Comparison of ENCODE assay signal across 24 cellular contexts in genomic region chr2:10354399-10354798, GRCh38. TPM values are rescaled to one million over a fixed set of nuclear protein-coding genes. Genes with fewer than 3 reads are reported as not detected.
A peak's percentile ranks its signal among the peaks of the same experiment; 100 is the strongest.
DNase-seq lines count a peak whose midpoint lies in the region; ATAC-seq and TF ChIP-seq lines count a peak whose summit lies in the region.
"Had no signal": no experiment of that assay in that cellular context is flagged by ENCODE, and none has a peak within 500 bp of the region (broad histone marks: within the 10 kb centered on the region; RNA-seq: fewer than 3 reads in every experiment).

No MANE protein-coding gene starts in this region.

- no peak for TF ChIP-seq CTCF in CD8-positive, alpha-beta T cell (IDR thresholded peaks at IDR 0.05)
- no peak for TF ChIP-seq CTCF in endothelial cell (IDR thresholded peaks at IDR 0.05; ENCODE audit: unreplicated experiment)

- H3K79me1 ChIP-seq in trophoblast cell (ENCODE audit: low read length): no peaks in the 10 kb centered on the region

- POLR2A ChIA-PET in activated CD4-positive, alpha-beta T cell treated with anti-CD3 and anti-CD28 coated beads, Interleukin-2, amount 10 ng/mL, durations not matched to agents 7 days and 5 days (lab: Charles Lee): no interaction called here
- POLR2A ChIA-PET in CD8-positive, alpha-beta T cell (lab: Charles Lee): no interaction called here

- peaks cover 6% of the 10 kb centered on the region for H3K36me3 ChIP-seq in CD8-positive, alpha-beta T cell (ENCODE audit: insufficient read depth, low read length)
- no peaks in the 10 kb centered on the region for H3K36me3 ChIP-seq in trophoblast cell (ENCODE audit: control insufficient read depth in 1 of 2, insufficient read depth in 2 of 2, low read length in 2 of 2)

- peaks cover 25% of the 10 kb centered on the region for H3K4me1 ChIP-seq in CD8-positive, alpha-beta T cell (ENCODE audit: insufficient read depth, low read length)
- H3K4me1 ChIP-seq in trophoblast cell (ENCODE audit: control insufficient read depth in 1 of 2, insufficient read depth in 2 of 2, low read length in 2 of 2): peaks cover 9 to 20% of the 10 kb centered on the region in 2 experiments

- no peak overlapping the region for H2AFZ ChIP-seq in trophoblast cell (ENCODE audit: insufficient read depth, low read length, poor library complexity)

- H3K79me2 ChIP-seq in trophoblast cell (ENCODE audit: control insufficient read depth, insufficient read depth, low read length, poor library complexity): no peaks in the 10 kb centered on the region

- peaks cover 30% of the 10 kb centered on the region for H3K4me1 Mint-ChIP-seq in activated CD4-positive, alpha-beta T cell treated with anti-CD3 and anti-CD28 coated beads, Interleukin-2, amount 10 ng/mL, durations not matched to agents 7 days and 5 days
- peaks cover 33% of the 10 kb centered on the region for H3K4me1 Mint-ChIP-seq in activated CD4-positive, alpha-beta T cell treated with anti-CD3 and anti-CD28 coated beads, Interleukin-2, amount 10 ng/mL, durations not matched to agents 24 days and 14 days
- H3K4me1 Mint-ChIP-seq in CD8-positive, alpha-beta T cell (ENCODE audit: low read depth): peaks cover 59% of the 10 kb centered on the region
- H3K4me1 Mint-ChIP-seq in endothelial cell (ENCODE audit: unreplicated experiment): peaks cover 18% of the 10 kb centered on the region

- H3K36me3 Mint-ChIP-seq in activated CD4-positive, alpha-beta T cell treated with anti-CD3 and anti-CD28 coated beads, Interleukin-2, amount 10 ng/mL, durations not matched to agents 7 days and 5 days (ENCODE audit: low read depth): peaks cover 13% of the 10 kb centered on the region
- peaks cover 11% of the 10 kb centered on the region for H3K36me3 Mint-ChIP-seq in activated CD4-positive, alpha-beta T cell treated with anti-CD3 and anti-CD28 coated beads, Interleukin-2, amount 10 ng/mL, durations not matched to agents 24 days and 14 days (ENCODE audit: low read depth)
- H3K36me3 Mint-ChIP-seq in CD8-positive, alpha-beta T cell: peaks cover 38% of the 10 kb centered on the region
- peaks cover 12% of the 10 kb centered on the region for H3K36me3 Mint-ChIP-seq in endothelial cell (ENCODE audit: low read depth, unreplicated experiment)

- no peak overlapping the region for H3K9ac ChIP-seq in trophoblast cell (ENCODE audit: low read length)

- no peak overlapping the region for H2BK5ac ChIP-seq in trophoblast cell (ENCODE audit: low read depth, low read length, poor library complexity)

- no peak overlapping the region for H3K18ac ChIP-seq in trophoblast cell (ENCODE audit: low read length)

- H3K4ac ChIP-seq in trophoblast cell (ENCODE audit: low read depth, low read length): no peak overlapping the region

- intact Hi-C loops in activated CD4-positive, alpha-beta T cell treated with anti-CD3 and anti-CD28 coated beads, Interleukin-2, amount 10 ng/mL, durations not matched to agents 24 days and 14 days (cut with micrococcal nuclease): no loop called here
- intact Hi-C loops in CD8-positive, alpha-beta T cell (cut with DNase I, micrococcal nuclease): no loop called here
- intact Hi-C loops in left ventricle myocardium superior (cut with micrococcal nuclease): no loop called here

- no peak overlapping the region for H4K8ac ChIP-seq in trophoblast cell (ENCODE audit: low read depth, low read length)

- peak overlapping the region; percentile 57 for H3K27ac Mint-ChIP-seq in activated CD4-positive, alpha-beta T cell treated with anti-CD3 and anti-CD28 coated beads, Interleukin-2, amount 10 ng/mL, durations not matched to agents 7 days and 5 days
- H3K27ac Mint-ChIP-seq in activated CD4-positive, alpha-beta T cell treated with anti-CD3 and anti-CD28 coated beads, Interleukin-2, amount 10 ng/mL, durations not matched to agents 24 days and 14 days: no peak overlapping the region
- H3K27ac Mint-ChIP-seq in CD8-positive, alpha-beta T cell: peak overlapping the region; percentile 81
- H3K27ac Mint-ChIP-seq in endothelial cell (ENCODE audit: unreplicated experiment): no peak overlapping the region
- H3K27ac Mint-ChIP-seq: HFFc6 had no signal

- H4K12ac ChIP-seq in trophoblast cell (ENCODE audit: low read depth, low read length): no peak overlapping the region

- no peak overlapping the region for H3K4me3 Mint-ChIP-seq in activated CD4-positive, alpha-beta T cell treated with anti-CD3 and anti-CD28 coated beads, Interleukin-2, amount 10 ng/mL, durations not matched to agents 7 days and 5 days
- H3K4me3 Mint-ChIP-seq in activated CD4-positive, alpha-beta T cell treated with anti-CD3 and anti-CD28 coated beads, Interleukin-2, amount 10 ng/mL, durations not matched to agents 24 days and 14 days: no peak overlapping the region
- no peak overlapping the region for H3K4me3 Mint-ChIP-seq in CD8-positive, alpha-beta T cell
- H3K4me3 Mint-ChIP-seq in endothelial cell (ENCODE audit: unreplicated experiment): peak overlapping the region; percentile 13
- H3K4me3 Mint-ChIP-seq: HFFc6 had no signal

- no peak for DNase-seq in activated CD4-positive, alpha-beta T cell treated with anti-CD3 and anti-CD28 coated beads, Interleukin-2, amount 10 ng/mL, durations not matched to agents 7 days and 5 days
- DNase-seq in activated CD4-positive, alpha-beta T cell treated with anti-CD3 and anti-CD28 coated beads, Interleukin-2, amount 10 ng/mL, durations not matched to agents 24 days and 14 days: no peak
- no peak for DNase-seq in CD8-positive, alpha-beta T cell
- DNase-seq in endothelial cell (ENCODE audit: low spot score) (no peak), trophoblast cell (peak; percentile 53 to 73), DMS53 treated with DMSO at 0.1 percent for 48 hours (lab: John Stamatoyannopoulos, UW; ENCODE audit: unreplicated experiment) (no peak), left ventricle myocardium superior (no peak)
- DNase-seq: 8988T; Calu3; CD4-positive, alpha-beta memory T cell; EL; H7; HFFc6; KG1; NCI-H1417; NCI-H187 treated with DMSO at 0.1 percent for 48 hours; NCI-H226; NCI-H524; NCI-H82; PC-3; RPMI8226; SHP77 treated with DMSO at 0.1 percent for 48 hours had no signal

- H2BK12ac ChIP-seq in trophoblast cell (ENCODE audit: low read length): no peak overlapping the region

- no peak overlapping the region for H4K91ac ChIP-seq in trophoblast cell (ENCODE audit: low read depth, low read length)

- no CpG with 5 or more reads among the region's 10 CpGs for WGBS in trophoblast cell (ENCODE audit: extremely low coverage, insufficient coverage, insufficient read length)

- no peaks in the 10 kb centered on the region for H3K9me3 Mint-ChIP-seq in activated CD4-positive, alpha-beta T cell treated with anti-CD3 and anti-CD28 coated beads, Interleukin-2, amount 10 ng/mL, durations not matched to agents 7 days and 5 days
- H3K9me3 Mint-ChIP-seq in activated CD4-positive, alpha-beta T cell treated with anti-CD3 and anti-CD28 coated beads, Interleukin-2, amount 10 ng/mL, durations not matched to agents 24 days and 14 days: no peaks in the 10 kb centered on the region
- H3K9me3 Mint-ChIP-seq in CD8-positive, alpha-beta T cell: no peaks in the 10 kb centered on the region
- no peaks in the 10 kb centered on the region for H3K9me3 Mint-ChIP-seq in endothelial cell (ENCODE audit: unreplicated experiment)
- H3K9me3 Mint-ChIP-seq: CD4-positive, alpha-beta memory T cell; HFFc6 had no signal

- no peak overlapping the region for H3K4me2 ChIP-seq in trophoblast cell (ENCODE audit: low read length)

- no peak overlapping the region for H3K23ac ChIP-seq in trophoblast cell (ENCODE audit: low read length)

- no peak overlapping the region for H3K4me3 ChIP-seq in CD8-positive, alpha-beta T cell (ENCODE audit: low read depth, low read length)
- H3K4me3 ChIP-seq in trophoblast cell (ENCODE audit: low read depth, low read length): no peak overlapping the region

- no peak for ATAC-seq in CD8-positive, alpha-beta T cell
- no peak for ATAC-seq in GM18907 (IDR thresholded peaks at IDR 0.05; ENCODE audit: unreplicated experiment)
- ATAC-seq in left ventricle myocardium superior: no peak
- ATAC-seq: HepG2, PC-3 had no signal

- no peak overlapping the region for H2BK120ac ChIP-seq in trophoblast cell (ENCODE audit: insufficient read depth, low read length, poor library complexity)

- H3K27me3 Mint-ChIP-seq in activated CD4-positive, alpha-beta T cell treated with anti-CD3 and anti-CD28 coated beads, Interleukin-2, amount 10 ng/mL, durations not matched to agents 7 days and 5 days: no peaks in the 10 kb centered on the region
- no peaks in the 10 kb centered on the region for H3K27me3 Mint-ChIP-seq in activated CD4-positive, alpha-beta T cell treated with anti-CD3 and anti-CD28 coated beads, Interleukin-2, amount 10 ng/mL, durations not matched to agents 24 days and 14 days
- H3K27me3 Mint-ChIP-seq in CD8-positive, alpha-beta T cell (ENCODE audit: low read depth): no peaks in the 10 kb centered on the region
- H3K27me3 Mint-ChIP-seq in endothelial cell (ENCODE audit: unreplicated experiment): peaks cover 5% of the 10 kb centered on the region
- H3K27me3 Mint-ChIP-seq: CD4-positive, alpha-beta memory T cell had no signal

- H3K27ac ChIP-seq in CD8-positive, alpha-beta T cell (ENCODE audit: low read depth, low read length): no peak overlapping the region
- peak overlapping the region; percentile 3 for H3K27ac ChIP-seq in trophoblast cell (ENCODE audit: low read depth, low read length)

- CTCF ChIA-PET in activated CD4-positive, alpha-beta T cell treated with anti-CD3 and anti-CD28 coated beads, Interleukin-2, amount 10 ng/mL, durations not matched to agents 7 days and 5 days (lab: Charles Lee): interaction anchor here (0.7 kb wide), 1 partner anchor 12 kb away, joined by 3 read pairs; no protein-coding TSS in a partner anchor
- CTCF ChIA-PET in CD8-positive, alpha-beta T cell (lab: Charles Lee): interaction anchor here (0.7 kb wide), 1 partner anchor 228 kb away, joined by 3 read pairs; no protein-coding TSS in a partner anchor

- no peak overlapping the region for H3K14ac ChIP-seq in trophoblast cell (ENCODE audit: low read length)

- H3K9me3 ChIP-seq in CD8-positive, alpha-beta T cell (ENCODE audit: low read length): no peaks in the 10 kb centered on the region
- H3K9me3 ChIP-seq in trophoblast cell (ENCODE audit: insufficient read depth, low read depth, low read length): no peaks in the 10 kb centered on the region

- no peaks in the 10 kb centered on the region for H3K27me3 ChIP-seq in CD8-positive, alpha-beta T cell (ENCODE audit: insufficient read depth, low read length)
- H3K27me3 ChIP-seq in trophoblast cell (ENCODE audit: insufficient read depth, low read length): no peaks in the 10 kb centered on the region

- H2AK5ac ChIP-seq in trophoblast cell (ENCODE audit: low read length): no peak overlapping the region

RNA-seq across cellular contexts. Expression of gene HPCAL1, which starts 51.7 kb away (rescaled TPM):
- total RNA-seq in activated CD4-positive, alpha-beta T cell treated with anti-CD3 and anti-CD28 coated beads, Interleukin-2, amount 10 ng/mL, durations not matched to agents 7 days and 5 days: 10 to 100 TPM; 61.6 to 63.6 TPM
- total RNA-seq in activated CD4-positive, alpha-beta T cell treated with anti-CD3 and anti-CD28 coated beads, Interleukin-2, amount 10 ng/mL, durations not matched to agents 24 days and 14 days: 77.1 and 82.8 TPM in 2 replicates
- 10 to 100 TPM; 25.0 to 25.6 TPM for total RNA-seq in CD8-positive, alpha-beta T cell
- total RNA-seq in endothelial cell (ENCODE audit: unreplicated experiment) (34.6 TPM), left ventricle myocardium superior (40.5 TPM)
- 124 and 139 TPM in 2 replicates for polyA plus RNA-seq in trophoblast cell (2013)

Comparison
In these comparisons a context has a peak if more than half of its experiments do, and no peak if none do; other contexts are left out.
1. H3K27ac Mint-ChIP-seq: peak in activated CD4-positive, alpha-beta T cell treated with anti-CD3 and anti-CD28 coated beads, Interleukin-2, amount 10 ng/mL, durations not matched to agents 7 days and 5 days (single experiment) and CD8-positive, alpha-beta T cell (single experiment); none in activated CD4-positive, alpha-beta T cell treated with anti-CD3 and anti-CD28 coated beads, Interleukin-2, amount 10 ng/mL, durations not matched to agents 24 days and 14 days (single experiment) and endothelial cell (single experiment).
2. DNase-seq: peak in trophoblast cell (2 of 2); none in activated CD4-positive, alpha-beta T cell treated with anti-CD3 and anti-CD28 coated beads, Interleukin-2, amount 10 ng/mL, durations not matched to agents 7 days and 5 days (single experiment), activated CD4-positive, alpha-beta T cell treated with anti-CD3 and anti-CD28 coated beads, Interleukin-2, amount 10 ng/mL, durations not matched to agents 24 days and 14 days (single experiment), CD8-positive, alpha-beta T cell (0 of 7), endothelial cell (single experiment), DMS53 treated with DMSO at 0.1 percent for 48 hours (single experiment) and left ventricle myocardium superior (single experiment).